8 cellular contexts compared by ENCODE assay signal in genomic region chr3:146503459-146504202, GRCh38. TPM values are rescaled to one million over a fixed set of nuclear protein-coding genes. Genes with fewer than 3 reads are reported as not detected.
DNase-seq lines count a peak whose midpoint lies in the region; ATAC-seq and TF ChIP-seq lines count a peak whose summit lies in the region.

No MANE protein-coding gene starts in this region.

- H3K4me1 ChIP-seq in SJCRH30: peaks cover 15% of the 10 kb centered on the region; the same call in 1 of the 2 replicates
- no peaks in the 10 kb centered on the region for H3K4me1 ChIP-seq in BE2C

- H3K27me3 ChIP-seq in SJCRH30: no peaks in the 10 kb centered on the region
- H3K27me3 ChIP-seq in BE2C: no peaks in the 10 kb centered on the region

- TF ChIP-seq CTCF in BE2C (IDR thresholded peaks at IDR 0.05; ENCODE audit: low read depth, low read length): no peak

- H3K36me3 ChIP-seq in SJCRH30 (no peaks in the 10 kb centered on the region), BE2C (no peaks in the 10 kb centered on the region)

- DNase-seq in DMS53 (lab: John Stamatoyannopoulos, UW) (peak; percentile 92), SJCRH30 (peak; percentile 51 to 53), islet precursor cell (peak; percentile 91), 8988T (no peak), substantia nigra (lab: John Stamatoyannopoulos, UW) (no peak), BE2C (no peak)

- H3K9me3 ChIP-seq in SJCRH30 (replicated peaks) (no peaks in the 10 kb centered on the region; the same call in 1 of the 2 replicates), BE2C (no peaks in the 10 kb centered on the region)

- H3K4me3 ChIP-seq in SJCRH30: no peak overlapping the region
- H3K4me3 ChIP-seq in BE2C (ENCODE audit: low read depth, low read length): no peak overlapping the region

- ATAC-seq in GM19455 (IDR thresholded peaks at IDR 0.05; ENCODE audit: unreplicated experiment): peak; percentile 100
- ATAC-seq in HG03378 (IDR thresholded peaks at IDR 0.05; ENCODE audit: unreplicated experiment): peak; percentile 98

- H3K27ac ChIP-seq in SJCRH30 (peak overlapping the region; percentile 10; the same call in 1 of the 2 replicates), substantia nigra (ENCODE audit: low read depth, low read length, poor library complexity, severe bottlenecking) (no peak overlapping the region)

RNA-seq across cellular contexts. Expression of gene PLSCR2, which starts 34.3 kb away (rescaled TPM):
- total RNA-seq in SJCRH30 (2014; rRNA removed; shearing (Covaris generic)): not detected in 2 replicates
- not detected for polyA plus RNA-seq in BE2C (2012; ENCODE audit: insufficient read depth, insufficient read length, low read depth)

RNA-seq across cellular contexts. Expression of gene PLSCR1, which starts 40.8 kb away (rescaled TPM):
- total RNA-seq in SJCRH30 (2014; rRNA removed; shearing (Covaris generic)): 27.8 and 31.7 TPM in 2 replicates
- polyA plus RNA-seq in BE2C (2012; ENCODE audit: insufficient read depth, insufficient read length, low read depth): 0.71 TPM

Comparison
In these comparisons a context has a peak if more than half of its experiments do, and no peak if none do; other contexts are left out.
1. DNase-seq: peak in DMS53 (single experiment), SJCRH30 (2 of 2) and islet precursor cell (single experiment); none in 8988T (single experiment), substantia nigra (0 of 49) and BE2C (single experiment).